ENCODE assay signal across 11 cellular contexts in genomic region chr5:90227688-90228087, GRCh38.
"Had no signal": no experiment of that assay in that cellular context is flagged by ENCODE, and none has a peak within 500 bp of the region (broad histone marks: within the 10 kb centered on the region; RNA-seq: fewer than 3 reads in every experiment).

No MANE protein-coding gene starts in this region.

- H3K27me3 ChIP-seq: hepatocyte, pancreas, stomach, tibial nerve had no signal

- H3K27ac Mint-ChIP-seq: activated CD4-positive, alpha-beta T cell treated with anti-CD3 and anti-CD28 coated beads, Interleukin-2, amount 10 ng/mL, durations not matched to agents 7 days and 5 days; activated naive CD4-positive, alpha-beta T cell treated with anti-CD3 and anti-CD28 coated beads, Interleukin-2, amount 50 U/mL, for 24 hours; memory B cell; T-helper 17 cell had no signal

- H3K9me3 ChIP-seq: pancreas, stomach, tibial nerve had no signal

- H3K4me3 ChIP-seq: hepatocyte, pancreas, stomach, tibial nerve had no signal

- H3K27ac ChIP-seq: hepatocyte, pancreas, stomach, tibial nerve had no signal

- H3K4me1 Mint-ChIP-seq: activated CD4-positive, alpha-beta T cell treated with anti-CD3 and anti-CD28 coated beads, Interleukin-2, amount 10 ng/mL, durations not matched to agents 7 days and 5 days; activated naive CD4-positive, alpha-beta T cell treated with anti-CD3 and anti-CD28 coated beads, Interleukin-2, amount 50 U/mL, for 24 hours; memory B cell; T-helper 17 cell had no signal

- H3K9me3 Mint-ChIP-seq: activated CD4-positive, alpha-beta T cell treated with anti-CD3 and anti-CD28 coated beads, Interleukin-2, amount 10 ng/mL, durations not matched to agents 7 days and 5 days; activated naive CD4-positive, alpha-beta T cell treated with anti-CD3 and anti-CD28 coated beads, Interleukin-2, amount 50 U/mL, for 24 hours; memory B cell had no signal

- ATAC-seq: pancreas, T-helper 17 cell had no signal

- H3K36me3 ChIP-seq: pancreas, stomach, tibial nerve had no signal

- H3K36me3 Mint-ChIP-seq: activated naive CD4-positive, alpha-beta T cell treated with anti-CD3 and anti-CD28 coated beads, Interleukin-2, amount 50 U/mL, for 24 hours; memory B cell had no signal

- DNase-seq: activated CD4-positive, alpha-beta T cell treated with anti-CD3 and anti-CD28 coated beads, Interleukin-2, amount 10 ng/mL, durations not matched to agents 7 days and 5 days; activated CD4-positive, CD25-positive, alpha-beta regulatory T cell; effector memory CD4-positive, alpha-beta T cell; pancreas; stimulated activated CD4-positive, alpha-beta T cell treated with anti-CD3 and anti-CD28 coated beads, Interleukin-4, amount 100 ng/mL, for 4 hours; stomach; T-helper 17 cell had no signal

- H3K27me3 Mint-ChIP-seq: activated CD4-positive, alpha-beta T cell treated with anti-CD3 and anti-CD28 coated beads, Interleukin-2, amount 10 ng/mL, durations not matched to agents 7 days and 5 days had no signal

- H3K4me3 Mint-ChIP-seq: activated CD4-positive, alpha-beta T cell treated with anti-CD3 and anti-CD28 coated beads, Interleukin-2, amount 10 ng/mL, durations not matched to agents 7 days and 5 days; activated naive CD4-positive, alpha-beta T cell treated with anti-CD3 and anti-CD28 coated beads, Interleukin-2, amount 50 U/mL, for 24 hours; memory B cell; T-helper 17 cell had no signal

- H3K4me1 ChIP-seq: pancreas, stomach had no signal
